Comparison of ENCODE assay signal across 8 cellular contexts in the genomic region with DNA sequence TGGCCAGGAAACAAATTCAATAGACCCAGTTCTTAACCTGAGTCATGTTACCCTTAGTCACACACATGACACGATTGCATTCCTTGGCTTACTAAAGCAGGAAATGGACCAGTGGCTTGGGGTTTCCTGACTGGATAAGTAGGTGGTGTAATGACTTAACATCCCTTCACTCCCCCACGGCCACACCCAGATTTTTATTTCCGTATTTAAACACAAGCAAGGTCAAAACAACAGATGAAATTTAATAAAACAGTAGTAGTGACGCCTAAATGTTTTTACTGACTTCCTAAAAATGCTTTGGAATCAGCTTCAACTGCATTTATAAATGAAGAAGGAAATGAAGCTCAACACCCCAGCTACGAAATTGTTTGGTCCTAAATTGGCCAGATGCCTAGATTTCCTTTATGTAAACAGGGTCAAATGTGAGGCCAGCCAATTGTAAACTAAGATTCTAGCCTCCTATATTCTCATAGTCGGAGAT.
DNase-seq lines count a peak whose midpoint lies in the region; ATAC-seq and TF ChIP-seq lines count a peak whose summit lies in the region.

No MANE protein-coding gene starts in this region.

- no peaks in the 10 kb centered on the region for H3K79me1 ChIP-seq in trophoblast cell (ENCODE audit: low read length)

- no peak overlapping the region for H3K14ac ChIP-seq in trophoblast cell (ENCODE audit: low read length)

- H3K4ac ChIP-seq in trophoblast cell (ENCODE audit: low read depth, low read length): no peak overlapping the region

- H2BK5ac ChIP-seq in trophoblast cell (ENCODE audit: low read depth, low read length, poor library complexity): no peak overlapping the region

- H4K12ac ChIP-seq in trophoblast cell (ENCODE audit: low read depth, low read length): no peak overlapping the region

- H3K36me3 ChIP-seq in esophagus muscularis mucosa (no peaks in the 10 kb centered on the region), trophoblast cell (ENCODE audit: control insufficient read depth in 1 of 2, insufficient read depth in 2 of 2, low read length in 2 of 2) (no peaks in the 10 kb centered on the region)

- H2BK120ac ChIP-seq in trophoblast cell (ENCODE audit: insufficient read depth, low read length, poor library complexity): no peak overlapping the region

- no peak overlapping the region for H2BK12ac ChIP-seq in trophoblast cell (ENCODE audit: low read length)

- no peak overlapping the region for H4K8ac ChIP-seq in trophoblast cell (ENCODE audit: low read depth, low read length)

- intact Hi-C loops in esophagus muscularis mucosa (cut with DNase I): no loop called here

- H3K18ac ChIP-seq in trophoblast cell (ENCODE audit: low read length): no peak overlapping the region

- no peak overlapping the region for H3K23ac ChIP-seq in trophoblast cell (ENCODE audit: low read length)

- no peak overlapping the region for H4K91ac ChIP-seq in trophoblast cell (ENCODE audit: low read depth, low read length)

- no peak for TF ChIP-seq POLR2A in esophagus muscularis mucosa (IDR thresholded peaks at IDR 0.05; ENCODE audit: low read depth)

- H3K9ac ChIP-seq in trophoblast cell (ENCODE audit: low read length): no peak overlapping the region

- WGBS in esophagus muscularis mucosa: 38% methylated on average over 6 of the region's 6 CpGs
- WGBS in trophoblast cell (ENCODE audit: extremely low coverage, insufficient coverage, insufficient read length): no CpG with 5 or more reads among the region's 6 CpGs

- H3K27me3 ChIP-seq in esophagus muscularis mucosa (no peaks in the 10 kb centered on the region), trophoblast cell (ENCODE audit: insufficient read depth, low read length) (no peaks in the 10 kb centered on the region)

- no peaks in the 10 kb centered on the region for H3K79me2 ChIP-seq in trophoblast cell (ENCODE audit: control insufficient read depth, insufficient read depth, low read length, poor library complexity)

- no peak overlapping the region for H2AFZ ChIP-seq in trophoblast cell (ENCODE audit: insufficient read depth, low read length, poor library complexity)

- no peak overlapping the region for H2AK5ac ChIP-seq in trophoblast cell (ENCODE audit: low read length)

- TF ChIP-seq CTCF in esophagus muscularis mucosa (IDR thresholded peaks at IDR 0.05): no peak

- ATAC-seq in HG02678 (IDR thresholded peaks at IDR 0.05; ENCODE audit: unreplicated experiment): no peak

- peaks cover 7 to 11% (median 10%) of the 10 kb centered on the region in 4 donors for H3K4me1 ChIP-seq in esophagus muscularis mucosa
- no peaks in the 10 kb centered on the region for H3K4me1 ChIP-seq in trophoblast cell (ENCODE audit: control insufficient read depth in 1 of 2, insufficient read depth in 2 of 2, low read length in 2 of 2)

- H3K4me2 ChIP-seq in trophoblast cell (ENCODE audit: low read length): no peak overlapping the region

- H3K4me3 ChIP-seq in esophagus muscularis mucosa: no peak overlapping the region
- no peak overlapping the region for H3K4me3 ChIP-seq in trophoblast cell (ENCODE audit: low read depth, low read length)

- H3K9me3 ChIP-seq in esophagus muscularis mucosa (no peaks in the 10 kb centered on the region), trophoblast cell (ENCODE audit: insufficient read depth, low read depth, low read length) (no peaks in the 10 kb centered on the region)

- no peak for TF ChIP-seq EP300 in esophagus muscularis mucosa (IDR thresholded peaks at IDR 0.05)

- DNase-seq in activated T-cell treated with anti-CD3 and anti-CD28 coated beads for 24 hours (ENCODE audit: low read depth) (peak; percentile 20), T-helper 22 cell (ENCODE audit: low read depth) (peak; percentile 1), esophagus muscularis mucosa (ENCODE audit: extremely low spot score) (no peak), trophoblast cell (peak; percentile 14 to 56), HuH-7 (ENCODE audit: low spot score) (no peak), SHP77 treated with DMSO at 0.1 percent for 48 hours (lab: John Stamatoyannopoulos, UW) (no peak)
- DNase-seq in activated T-cell treated with anti-CD3 and anti-CD28 coated beads, Interleukin-2, amount 50 U/mL, for 1 hour: no peak

- H3K27ac ChIP-seq in esophagus muscularis mucosa (replicated peaks in 1 of 4): peak overlapping the region; percentile 33 to 57 (median 52)
- H3K27ac ChIP-seq in trophoblast cell (ENCODE audit: low read depth, low read length): no peak overlapping the region

Comparison
In these comparisons a context has a peak if more than half of its experiments do, and no peak if none do; other contexts are left out.
1. DNase-seq: peak in activated T-cell treated with anti-CD3 and anti-CD28 coated beads for 24 hours (single experiment), T-helper 22 cell (single experiment) and trophoblast cell (2 of 2); none in activated T-cell treated with anti-CD3 and anti-CD28 coated beads, Interleukin-2, amount 50 U/mL, for 1 hour (single experiment), esophagus muscularis mucosa (single experiment), HuH-7 (single experiment) and SHP77 treated with DMSO at 0.1 percent for 48 hours (single experiment).